Comparison of ENCODE assay signal across 9 cellular contexts in genomic region chr11:83816572-83817187, GRCh38.
A peak's percentile ranks its signal among the peaks of the same experiment; 100 is the strongest.
DNase-seq lines count a peak whose midpoint lies in the region; ATAC-seq, FAIRE-seq and TF ChIP-seq lines count a peak whose summit lies in the region.
"Had no signal": no experiment of that assay in that cellular context is flagged by ENCODE, and none has a peak within 500 bp of the region (broad histone marks: within the 10 kb centered on the region; RNA-seq: fewer than 3 reads in every experiment).

No MANE protein-coding gene starts in this region.

- H3K56ac ChIP-seq in mesendoderm (ENCODE audit: low read length) = no peak overlapping the region

- no peak overlapping the region for H2BK120ac ChIP-seq in mesendoderm (ENCODE audit: low read depth, low read length)

- H3K4me1 ChIP-seq in upper lobe of left lung (no peaks in the 10 kb centered on the region), mesendoderm (ENCODE audit: control insufficient read depth, low read depth, low read length) (peaks cover 4% of the 10 kb centered on the region)
- H3K4me1 ChIP-seq: HAP-1 had no signal

- no peak overlapping the region for H3K4ac ChIP-seq in mesendoderm (ENCODE audit: low read depth, low read length)

- H3K36me3 Mint-ChIP-seq in stimulated activated memory B cell treated with anti-CD40 and anti-IgM and Interleukin-4, amounts not matched to agents 10 μg/mL and 1 μg/mL and 100 μg/mL, for 72 hours = no peaks in the 10 kb centered on the region

- no peaks in the 10 kb centered on the region for H3K27me3 Mint-ChIP-seq in stimulated activated memory B cell treated with anti-CD40 and anti-IgM and Interleukin-4, amounts not matched to agents 10 μg/mL and 1 μg/mL and 100 μg/mL, for 72 hours

- no peak overlapping the region for H4K5ac ChIP-seq in mesendoderm (ENCODE audit: low read length)

- H3K4me3 ChIP-seq in upper lobe of left lung (no peak overlapping the region), mesendoderm (ENCODE audit: low read length) (no peak overlapping the region)
- H3K4me3 ChIP-seq: HAP-1 had no signal

- H3K4me3 Mint-ChIP-seq in stimulated activated memory B cell treated with anti-CD40 and anti-IgM and Interleukin-4, amounts not matched to agents 10 μg/mL and 1 μg/mL and 100 μg/mL, for 72 hours = no peak overlapping the region

- H3K9me3 ChIP-seq in upper lobe of left lung = no peaks in the 10 kb centered on the region
- H3K9me3 ChIP-seq: HAP-1 had no signal

- H3K9ac ChIP-seq in mesendoderm (ENCODE audit: low read length) = no peak overlapping the region

- no peak overlapping the region for H3K23ac ChIP-seq in mesendoderm (ENCODE audit: low read length)

- H3K79me2 ChIP-seq in mesendoderm (ENCODE audit: control insufficient read depth, insufficient read depth, low read length) = no peaks in the 10 kb centered on the region

- TF ChIP-seq POLR2A in upper lobe of left lung (IDR thresholded peaks at IDR 0.05) = no peak

- H3K36me3 ChIP-seq in upper lobe of left lung = no peaks in the 10 kb centered on the region
- H3K36me3 ChIP-seq in mesendoderm (ENCODE audit: control insufficient read depth, insufficient read depth, low read length) = no peaks in the 10 kb centered on the region
- H3K36me3 ChIP-seq: HAP-1 had no signal

- no peak overlapping the region for H4K8ac ChIP-seq in mesendoderm (ENCODE audit: low read depth, low read length)

- H3K27me3 ChIP-seq in upper lobe of left lung = no peaks in the 10 kb centered on the region
- H3K27me3 ChIP-seq in mesendoderm (ENCODE audit: insufficient read depth, low read length, poor library complexity) = no peaks in the 10 kb centered on the region

- H3K4me2 ChIP-seq in mesendoderm (ENCODE audit: low read length) = no peak overlapping the region

- no peak overlapping the region for H2BK15ac ChIP-seq in mesendoderm (replicated peaks; ENCODE audit: low read depth)

- no peak overlapping the region for H3K18ac ChIP-seq in mesendoderm (ENCODE audit: low read length)

- WGBS in upper lobe of left lung, 2 donors = 45 to 48% methylated on average over 2 of the region's 2 CpGs
- WGBS in mesendoderm (ENCODE audit: extremely low coverage, insufficient coverage, low lambda C conversion rate) = no CpG with 5 or more reads among the region's 2 CpGs

- no peaks in the 10 kb centered on the region for H3K79me1 ChIP-seq in mesendoderm (ENCODE audit: low read length)

- ATAC-seq in upper lobe of left lung (ENCODE audit: low FRiP score in 2 of 2) = no peak
- no peak for ATAC-seq in GM18907 (IDR thresholded peaks at IDR 0.05; ENCODE audit: unreplicated experiment)
- no peak for ATAC-seq in stimulated activated memory B cell treated with anti-CD40 and anti-IgM and Interleukin-4, amounts not matched to agents 10 μg/mL and 1 μg/mL and 100 μg/mL, for 72 hours

- TF ChIP-seq CTCF in GM20000 (IDR thresholded peaks at IDR 0.05; ENCODE audit: extremely low read depth, missing control alignments) (no peak), upper lobe of left lung (IDR thresholded peaks at IDR 0.05) (peak in 4 of 6 experiments; percentile 15 to 36 (median 29))

- H2BK5ac ChIP-seq in mesendoderm (ENCODE audit: low read length) = no peak overlapping the region

- no peaks in the 10 kb centered on the region for H3K4me1 Mint-ChIP-seq in stimulated activated memory B cell treated with anti-CD40 and anti-IgM and Interleukin-4, amounts not matched to agents 10 μg/mL and 1 μg/mL and 100 μg/mL, for 72 hours

- FAIRE-seq in RCC 7860 (lab: Jason Lieb, UNC) = peak; percentile 32

- H3K9me3 Mint-ChIP-seq in stimulated activated memory B cell treated with anti-CD40 and anti-IgM and Interleukin-4, amounts not matched to agents 10 μg/mL and 1 μg/mL and 100 μg/mL, for 72 hours = no peaks in the 10 kb centered on the region

- DNase-seq in AG08396 (ENCODE audit: low spot score) = peak; percentile 13
- DNase-seq in GM20000 (ENCODE audit: low spot score) = peak; percentile 14
- DNase-seq in RCC 7860 (ENCODE audit: low spot score) = no peak
- DNase-seq in fibroblast of peridontal ligament (ENCODE audit: extremely low read depth) = peak; percentile 61
- DNase-seq in upper lobe of left lung = no peak
- DNase-seq in mesendoderm = no peak

- TF ChIP-seq EP300 in upper lobe of left lung (IDR thresholded peaks at IDR 0.05) = no peak

- H3K27ac ChIP-seq in upper lobe of left lung (no peak overlapping the region), mesendoderm (ENCODE audit: low read depth, low read length) (no peak overlapping the region)

- H3K27ac Mint-ChIP-seq in stimulated activated memory B cell treated with anti-CD40 and anti-IgM and Interleukin-4, amounts not matched to agents 10 μg/mL and 1 μg/mL and 100 μg/mL, for 72 hours = no peak overlapping the region

- H2AK5ac ChIP-seq in mesendoderm (ENCODE audit: low read length) = no peak overlapping the region

Comparison
In these comparisons a context has a peak if more than half of its experiments do, and no peak if none do; other contexts are left out.
1. DNase-seq: peak in AG08396 (single experiment), GM20000 (single experiment) and fibroblast of peridontal ligament (single experiment); none in RCC 7860 (single experiment), upper lobe of left lung (0 of 2) and mesendoderm (single experiment).